ENCODE assay signal across 6 cellular contexts in genomic region chr17:75876190-75876937, GRCh38. TPM values are rescaled to one million over a fixed set of nuclear protein-coding genes. Genes with fewer than 3 reads are reported as not detected.
DNase-seq lines count a peak whose midpoint lies in the region; ATAC-seq, FAIRE-seq and TF ChIP-seq lines count a peak whose summit lies in the region.

No MANE protein-coding gene starts in this region.

- H3K36me3 ChIP-seq in ES-I3 (ENCODE audit: insufficient read depth, low read length) (no peaks in the 10 kb centered on the region), pancreas (no peaks in the 10 kb centered on the region)

- peaks cover 23% of the 10 kb centered on the region; the same call in 1 of the 2 replicates for H3K4me1 ChIP-seq in ES-I3 (ENCODE audit: insufficient read depth, low read length)
- H3K4me1 ChIP-seq in pancreas = peaks cover 6 to 29% (median 27%) of the 10 kb centered on the region in 3 donors

- H3K4me3 ChIP-seq in pancreas = peak overlapping the region in 3 of 4 donors; percentile 51 to 75 (median 56)

- TF ChIP-seq CTCF in pancreas (IDR thresholded peaks at IDR 0.05) = no peak

- intact Hi-C loops in pancreas (cut with DNase I) = no loop called here

- peak; percentile 86 for DNase-seq in SHP77 treated with DMSO at 0.1 percent for 48 hours (lab: John Stamatoyannopoulos, UW)
- DNase-seq in caudate nucleus (lab: John Stamatoyannopoulos, UW) = peak in 1 of 61 donors; percentile 49
- peak; percentile 72 to 92 (median 88) for DNase-seq in pancreas

- H3K9ac ChIP-seq in ES-I3 (ENCODE audit: low read depth, low read length) = peak overlapping the region; percentile 69; the same call in 1 of the 2 replicates

- H3K9me3 ChIP-seq in ES-I3 (ENCODE audit: control insufficient read depth, insufficient read depth, low read length) (no peaks in the 10 kb centered on the region), pancreas (no peaks in the 10 kb centered on the region)

- ATAC-seq in pancreas (peak; percentile 6 to 74 (median 46)), HG03520 (IDR thresholded peaks at IDR 0.05; ENCODE audit: unreplicated experiment) (no peak), HG02798 (IDR thresholded peaks at IDR 0.05; ENCODE audit: poor library complexity, unreplicated experiment) (no peak)

- 40 to 41% methylated on average over 26 of the region's 26 CpGs for WGBS in pancreas, 2 donors

- H3K27me3 ChIP-seq in pancreas = no peaks in the 10 kb centered on the region

- H3K27ac ChIP-seq in caudate nucleus (ENCODE audit: low read depth, low read length) = peak overlapping the region; percentile 94
- peak overlapping the region; percentile 75 to 98 (median 86) for H3K27ac ChIP-seq in pancreas

- FAIRE-seq in pancreas (lab: Jason Lieb, UNC) = no peak

RNA-seq across cellular contexts. Expression of gene TRIM47, which starts 2.0 kb away (rescaled TPM):
- total RNA-seq in pancreas = 10 to 100 TPM in 4 of 6 donors, 1 to 10 TPM in 2; 4.2 to 58.2 (median 17.6) TPM
- 10 to 100 TPM; 34.1 to 35.9 TPM for polyA plus RNA-seq in pancreas

RNA-seq across cellular contexts. Expression of gene TRIM65, which starts 20.4 kb away (rescaled TPM):
- total RNA-seq in pancreas = 10 to 100 TPM in 3 of 6 donors, 1 to 10 TPM in 3; 8.2 to 13.1 (median 10.3) TPM
- polyA plus RNA-seq in pancreas = 10 to 100 TPM in 1 of 2 donors, 1 to 10 TPM in 1; 9.8 to 12.5 TPM

RNA-seq across cellular contexts. Expression of gene WBP2, which starts 21.2 kb away (rescaled TPM):
- 10 to 100 TPM; 56.0 to 83.5 (median 62.9) TPM for total RNA-seq in pancreas
- polyA plus RNA-seq in pancreas = 100 to 1,000 TPM in 1 of 2 donors, 10 to 100 TPM in 1; 95.0 to 106 TPM

RNA-seq across cellular contexts. Expression of gene MRPL38, which starts 28.3 kb away (rescaled TPM):
- 10 to 100 TPM; 40.6 to 59.9 (median 45.9) TPM for total RNA-seq in pancreas
- polyA plus RNA-seq in pancreas = 10 to 100 TPM; 95.3 to 95.8 TPM

RNA-seq across cellular contexts. Expression of gene UNC13D, which starts 32.2 kb away (rescaled TPM):
- total RNA-seq in pancreas = 10 to 100 TPM in 3 of 6 donors, 1 to 10 TPM in 3; 4.7 to 23.6 (median 10.0) TPM
- polyA plus RNA-seq in pancreas = 10 to 100 TPM; 17.9 to 29.0 TPM

Comparison
In these comparisons a context has a peak if more than half of its experiments do, and no peak if none do; other contexts are left out.
1. ATAC-seq: peak in pancreas (4 of 4); none in HG03520 (single experiment) and HG02798 (single experiment).